ENCODE assay signal across 13 cellular contexts in genomic region chr3:127848131-127849129, GRCh38. TPM values are rescaled to one million over a fixed set of nuclear protein-coding genes. Genes with fewer than 3 reads are reported as not detected.
A peak's percentile ranks its signal among the peaks of the same experiment; 100 is the strongest.
DNase-seq lines count a peak whose midpoint lies in the region; ATAC-seq lines count a peak whose summit lies in the region.
"Had no signal": no experiment of that assay in that cellular context is flagged by ENCODE, and none has a peak within 500 bp of the region (broad histone marks: within the 10 kb centered on the region; RNA-seq: fewer than 3 reads in every experiment).

No MANE protein-coding gene starts in this region.

- H3K36me3 Mint-ChIP-seq in stimulated activated effector memory CD8-positive, alpha-beta T cell treated with anti-CD3 and anti-CD28 coated beads, Interleukin-12 subunit alpha, Interleukin-12 subunit beta, amount 100 ng/mL, for 72 hours, result no peaks in the 10 kb centered on the region
- H3K36me3 Mint-ChIP-seq in activated T-cell treated with anti-CD3 and anti-CD28 coated beads, Interleukin-2, amount 50 U/mL, for 24 hours (ENCODE audit: low read depth), result no peaks in the 10 kb centered on the region
- H3K36me3 Mint-ChIP-seq: naive B cell had no signal

- H3K27me3 Mint-ChIP-seq in activated T-cell treated with anti-CD3 and anti-CD28 coated beads, Interleukin-2, amount 50 U/mL, for 24 hours, result peaks cover 17% of the 10 kb centered on the region
- H3K27me3 Mint-ChIP-seq: naive B cell had no signal

- H3K27ac Mint-ChIP-seq in stimulated activated effector memory CD8-positive, alpha-beta T cell treated with anti-CD3 and anti-CD28 coated beads, Interleukin-12 subunit alpha, Interleukin-12 subunit beta, amount 100 ng/mL, for 72 hours, result no peak overlapping the region
- no peak overlapping the region for H3K27ac Mint-ChIP-seq in activated T-cell treated with anti-CD3 and anti-CD28 coated beads, Interleukin-2, amount 50 U/mL, for 24 hours
- H3K27ac Mint-ChIP-seq: activated naive CD8-positive, alpha-beta T cell treated with anti-CD3 and anti-CD28 coated beads, Interleukin-2, amount 50 U/mL, for 24 hours; naive B cell had no signal

- H3K4me3 Mint-ChIP-seq in stimulated activated effector memory CD8-positive, alpha-beta T cell treated with anti-CD3 and anti-CD28 coated beads, Interleukin-12 subunit alpha, Interleukin-12 subunit beta, amount 100 ng/mL, for 72 hours, result no peak overlapping the region
- H3K4me3 Mint-ChIP-seq in activated T-cell treated with anti-CD3 and anti-CD28 coated beads, Interleukin-2, amount 50 U/mL, for 24 hours, result no peak overlapping the region
- H3K4me3 Mint-ChIP-seq: activated naive CD8-positive, alpha-beta T cell treated with anti-CD3 and anti-CD28 coated beads, Interleukin-2, amount 50 U/mL, for 24 hours; naive B cell; stimulated activated naive CD8-positive, alpha-beta T cell treated with anti-CD3 and anti-CD28 coated beads, Interleukin-15, amount 100 ng/mL, for 72 hours had no signal

- no peaks in the 10 kb centered on the region for H3K4me1 Mint-ChIP-seq in stimulated activated effector memory CD8-positive, alpha-beta T cell treated with anti-CD3 and anti-CD28 coated beads, Interleukin-12 subunit alpha, Interleukin-12 subunit beta, amount 100 ng/mL, for 72 hours
- no peaks in the 10 kb centered on the region for H3K4me1 Mint-ChIP-seq in activated T-cell treated with anti-CD3 and anti-CD28 coated beads, Interleukin-2, amount 50 U/mL, for 24 hours (ENCODE audit: low read depth)
- H3K4me1 Mint-ChIP-seq: activated naive CD8-positive, alpha-beta T cell treated with anti-CD3 and anti-CD28 coated beads, Interleukin-2, amount 50 U/mL, for 24 hours; naive B cell; stimulated activated naive CD8-positive, alpha-beta T cell treated with anti-CD3 and anti-CD28 coated beads, Interleukin-15, amount 100 ng/mL, for 72 hours had no signal

- DNase-seq in NCI-H1092 treated with DMSO at 0.1 percent for 48 hours (lab: John Stamatoyannopoulos, UW) (peak; percentile 37), NCI-H1092 (lab: John Stamatoyannopoulos, UW) (no peak), cerebellum (ENCODE audit: low spot score) (peak; percentile 69), inferior parietal cortex (ENCODE audit: extremely low spot score) (peak; percentile 82), DMS114 treated with DMSO at 0.1 percent for 48 hours (lab: John Stamatoyannopoulos, UW; ENCODE audit: unreplicated experiment) (no peak)
- no peak for DNase-seq in stimulated activated effector memory CD8-positive, alpha-beta T cell treated with anti-CD3 and anti-CD28 coated beads, Interleukin-12 subunit alpha, Interleukin-12 subunit beta, amount 100 ng/mL, for 72 hours (ENCODE audit: low spot score in 2 of 2)
- no peak for DNase-seq in activated T-cell treated with anti-CD3 and anti-CD28 coated beads, Interleukin-2, amount 50 U/mL, for 24 hours
- DNase-seq: activated naive CD8-positive, alpha-beta T cell treated with anti-CD3 and anti-CD28 coated beads, Interleukin-2, amount 50 U/mL, for 24 hours; H7; Kasumi-1; naive B cell; stimulated activated naive CD8-positive, alpha-beta T cell treated with anti-CD3 and anti-CD28 coated beads, Interleukin-15, amount 100 ng/mL, for 72 hours had no signal

- H3K9me3 Mint-ChIP-seq in stimulated activated effector memory CD8-positive, alpha-beta T cell treated with anti-CD3 and anti-CD28 coated beads, Interleukin-12 subunit alpha, Interleukin-12 subunit beta, amount 100 ng/mL, for 72 hours, result no peaks in the 10 kb centered on the region
- H3K9me3 Mint-ChIP-seq in activated T-cell treated with anti-CD3 and anti-CD28 coated beads, Interleukin-2, amount 50 U/mL, for 24 hours, result no peaks in the 10 kb centered on the region
- H3K9me3 Mint-ChIP-seq: activated naive CD8-positive, alpha-beta T cell treated with anti-CD3 and anti-CD28 coated beads, Interleukin-2, amount 50 U/mL, for 24 hours; naive B cell; stimulated activated naive CD8-positive, alpha-beta T cell treated with anti-CD3 and anti-CD28 coated beads, Interleukin-15, amount 100 ng/mL, for 72 hours had no signal

- ATAC-seq in stimulated activated effector memory CD8-positive, alpha-beta T cell treated with anti-CD3 and anti-CD28 coated beads, Interleukin-12 subunit alpha, Interleukin-12 subunit beta, amount 100 ng/mL, for 72 hours, result peak; percentile 8
- no peak for ATAC-seq in GM21528 (IDR thresholded peaks at IDR 0.05; ENCODE audit: low FRiP score, unreplicated experiment)
- ATAC-seq: activated naive CD8-positive, alpha-beta T cell treated with anti-CD3 and anti-CD28 coated beads, Interleukin-2, amount 50 U/mL, for 24 hours; stimulated activated naive CD8-positive, alpha-beta T cell treated with anti-CD3 and anti-CD28 coated beads, Interleukin-15, amount 100 ng/mL, for 72 hours had no signal

RNA-seq across cellular contexts. Expression of gene MGLL, which starts 26.1 kb away (rescaled TPM):
- 11.6 TPM for total RNA-seq in cerebellum

Comparison
In these comparisons a context has a peak if more than half of its experiments do, and no peak if none do; other contexts are left out.
1. DNase-seq: peak in NCI-H1092 treated with DMSO at 0.1 percent for 48 hours (single experiment), cerebellum (single experiment) and inferior parietal cortex (single experiment); none in NCI-H1092 (single experiment), stimulated activated effector memory CD8-positive, alpha-beta T cell treated with anti-CD3 and anti-CD28 coated beads, Interleukin-12 subunit alpha, Interleukin-12 subunit beta, amount 100 ng/mL, for 72 hours (0 of 2), DMS114 treated with DMSO at 0.1 percent for 48 hours (single experiment) and activated T-cell treated with anti-CD3 and anti-CD28 coated beads, Interleukin-2, amount 50 U/mL, for 24 hours (single experiment).